In the genomic region with DNA sequence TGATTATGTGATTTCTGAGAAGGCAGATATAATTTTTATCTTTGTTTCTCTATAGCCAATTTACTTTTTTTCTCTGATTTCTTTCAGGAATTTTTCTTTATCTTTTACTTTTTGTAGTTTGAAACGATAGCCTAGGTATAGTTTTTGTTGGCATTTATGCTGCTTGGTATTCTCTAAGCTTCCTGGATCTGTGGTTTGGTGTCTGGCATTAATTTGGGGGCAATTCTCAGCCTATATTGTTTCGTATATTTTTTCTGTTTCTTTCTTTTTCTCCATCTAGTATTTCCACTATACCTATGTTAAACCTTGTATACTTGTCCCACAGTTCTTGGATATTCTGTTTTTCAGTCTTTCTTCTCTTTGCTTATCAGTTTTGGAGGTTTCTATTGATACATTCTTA, we compare ENCODE assay signal across 34 cellular contexts.
"Had no signal": no experiment of that assay in that cellular context is flagged by ENCODE, and none has a peak within 500 bp of the region (broad histone marks: within the 10 kb centered on the region; RNA-seq: fewer than 3 reads in every experiment).

No MANE protein-coding gene starts in this region.

- DNase-seq: Kasumi-1, MG63, MM.1S, NCI-H1048, NCI-H1092, NCI-H1092 treated with DMSO at 0.1 percent for 48 hours, NCI-H1105, NCI-H1105 treated with DMSO at 0.1 percent for 48 hours, NCI-H1417, NCI-H1417 treated with DMSO at 0.1 percent for 48 hours, NCI-H1436, NCI-H1436 treated with DMSO at 0.1 percent for 48 hours, NCI-H146, NCI-H1694, NCI-H1694 treated with DMSO at 0.1 percent for 48 hours, NCI-H187, NCI-H187 treated with DMSO at 0.1 percent for 48 hours, NCI-H1930, NCI-H2029, NCI-H2029 treated with DMSO at 0.1 percent for 48 hours, NCI-H2081, NCI-H2081 treated with DMSO at 0.1 percent for 48 hours, NCI-H2107, NCI-H2171, NCI-H2171 treated with DMSO at 0.1 percent for 48 hours, NCI-H2227 treated with DMSO at 0.1 percent for 48 hours, NCI-H226, NCI-H345, NCI-H446, NCI-H446 treated with DMSO at 0.1 percent for 48 hours, NCI-H510A, NCI-H510A treated with DMSO at 0.1 percent for 48 hours, NCI-H524, NCI-H524 treated with DMSO at 0.1 percent for 48 hours had no signal

- H3K36me3 ChIP-seq: MG63 had no signal

- H3K27me3 ChIP-seq: MG63 had no signal

- H3K4me3 ChIP-seq: MG63 had no signal
